Comparison of ENCODE assay signal across 9 cellular contexts in genomic region chr19:53463263-53463662, GRCh38. TPM values are rescaled to one million over a fixed set of nuclear protein-coding genes. Genes with fewer than 3 reads are reported as not detected.
DNase-seq lines count a peak whose midpoint lies in the region; ATAC-seq and TF ChIP-seq lines count a peak whose summit lies in the region.
"Had no signal": no experiment of that assay in that cellular context is flagged by ENCODE, and none has a peak within 500 bp of the region (broad histone marks: within the 10 kb centered on the region; RNA-seq: fewer than 3 reads in every experiment).

No MANE protein-coding gene starts in this region.

- no peak for TF ChIP-seq POLR2A in uterus (IDR thresholded peaks at IDR 0.05)

- H3K27ac ChIP-seq in ectodermal cell (ENCODE audit: insufficient read depth, low read depth, low read length, poor library complexity, severe bottlenecking) = peak overlapping the region; percentile 68
- no peak overlapping the region for H3K27ac ChIP-seq in lower lobe of right lung
- no peak overlapping the region for H3K27ac ChIP-seq in uterus

- ATAC-seq in Right ventricle myocardium inferior (no peak), lower lobe of right lung (peak in 1 of 2 donors; percentile 32), GM18502 (IDR thresholded peaks at IDR 0.05; ENCODE audit: poor library complexity, unreplicated experiment) (no peak)

- DNase-seq in cardiac septum (ENCODE audit: low spot score) (peak; percentile 80), Right ventricle myocardium inferior (ENCODE audit: missing footprints) (no peak), lower lobe of right lung (peak; percentile 55), uterus (peak; percentile 67 to 71), NCI-H2029 (lab: John Stamatoyannopoulos, UW) (no peak)
- no peak for DNase-seq in effector CD8-positive, alpha-beta T cell (lab: John Stamatoyannopoulos, UW)
- DNase-seq: activated CD8-positive, alpha-beta memory T cell treated with anti-CD3 and anti-CD28 coated beads, Interleukin-2, amount 50 U/mL, for 4 hours had no signal

- no peaks in the 10 kb centered on the region for H3K36me3 ChIP-seq in ectodermal cell (ENCODE audit: control insufficient read depth, insufficient read depth, low read length)
- no peaks in the 10 kb centered on the region for H3K36me3 ChIP-seq in lower lobe of right lung
- no peaks in the 10 kb centered on the region for H3K36me3 ChIP-seq in uterus

- no peaks in the 10 kb centered on the region for H3K27me3 ChIP-seq in ectodermal cell (ENCODE audit: control insufficient read depth, insufficient read depth, low read length, poor library complexity, severe bottlenecking)
- no peaks in the 10 kb centered on the region for H3K27me3 ChIP-seq in lower lobe of right lung (ENCODE audit: low read depth)
- H3K27me3 ChIP-seq in uterus = no peaks in the 10 kb centered on the region

- no peak overlapping the region for H3K4me3 ChIP-seq in ectodermal cell (ENCODE audit: insufficient read depth, low read depth, low read length)
- H3K4me3 ChIP-seq in lower lobe of right lung = peak overlapping the region; percentile 8
- H3K4me3 ChIP-seq in uterus = no peak overlapping the region

- intact Hi-C loops in cardiac septum (cut with DNase I) = loop anchor here (10.0 kb wide), 1 partner anchor 268 kb away; the partner anchor contains the start of gene ZNF665
- intact Hi-C loops in Right ventricle myocardium inferior (cut with DNase I) = no loop called here
- intact Hi-C loops in lower lobe of right lung (cut with DNase I) = no loop called here
- intact Hi-C loops in uterus (cut with DNase I; ENCODE audit: low total_unique reads) = no loop called here

- TF ChIP-seq CTCF in lower lobe of right lung (IDR thresholded peaks at IDR 0.05) (no peak), uterus (IDR thresholded peaks at IDR 0.05) (no peak)

- 59 to 74% methylated on average over 19 of the region's 19 CpGs for WGBS in ectodermal cell, 2 experiments

- H3K4me1 ChIP-seq in ectodermal cell (ENCODE audit: control insufficient read depth, insufficient read depth, low read length) (no peaks in the 10 kb centered on the region), lower lobe of right lung (peaks cover 2% of the 10 kb centered on the region), uterus (peaks cover 0 to 6% of the 10 kb centered on the region in 2 donors)

- no peaks in the 10 kb centered on the region for H3K9me3 ChIP-seq in ectodermal cell (ENCODE audit: control insufficient read depth, low read length)
- H3K9me3 ChIP-seq in lower lobe of right lung = peaks cover 11% of the 10 kb centered on the region
- H3K9me3 ChIP-seq in uterus = no peaks in the 10 kb centered on the region

RNA-seq across cellular contexts. Expression of gene ZNF813, which starts 4.3 kb away (rescaled TPM):
- total RNA-seq in cardiac septum = 0.75 TPM
- total RNA-seq in Right ventricle myocardium inferior = 1.1 TPM
- polyA plus RNA-seq in ectodermal cell (2013, experiment 1 of 4) = 15.5 TPM
- 19.9 TPM for polyA plus RNA-seq in ectodermal cell (2013, experiment 2 of 4)
- 17.2 TPM for polyA plus RNA-seq in ectodermal cell (2013, experiment 3 of 4)
- 15.8 TPM for polyA plus RNA-seq in ectodermal cell (2013, experiment 4 of 4)
- 5.3 TPM for total RNA-seq in lower lobe of right lung
- 10 to 100 TPM in 1 of 4 donors, 1 to 10 TPM in 3; 1.8 to 10.8 (median 6.7) TPM for total RNA-seq in uterus

RNA-seq across cellular contexts. Expression of gene ZNF761, which starts 31.5 kb away (rescaled TPM):
- total RNA-seq in cardiac septum = 3.5 TPM
- 3.8 TPM for total RNA-seq in Right ventricle myocardium inferior
- polyA plus RNA-seq in ectodermal cell (2013, experiment 1 of 4) = 12.6 TPM
- 11.1 TPM for polyA plus RNA-seq in ectodermal cell (2013, experiment 2 of 4)
- polyA plus RNA-seq in ectodermal cell (2013, experiment 3 of 4) = 9.9 TPM
- polyA plus RNA-seq in ectodermal cell (2013, experiment 4 of 4) = 10.9 TPM
- total RNA-seq in lower lobe of right lung = 14.7 TPM
- total RNA-seq in uterus = 10 to 100 TPM in 2 of 4 donors, 1 to 10 TPM in 2; 4.6 to 16.3 (median 8.8) TPM

Comparison
In these comparisons a context has a peak if more than half of its experiments do, and no peak if none do; other contexts are left out.
1. DNase-seq: peak in cardiac septum (single experiment), lower lobe of right lung (single experiment) and uterus (2 of 2); none in Right ventricle myocardium inferior (single experiment), NCI-H2029 (single experiment) and effector CD8-positive, alpha-beta T cell (single experiment).